Comparison of ENCODE assay signal across 8 cellular contexts in the genomic region with DNA sequence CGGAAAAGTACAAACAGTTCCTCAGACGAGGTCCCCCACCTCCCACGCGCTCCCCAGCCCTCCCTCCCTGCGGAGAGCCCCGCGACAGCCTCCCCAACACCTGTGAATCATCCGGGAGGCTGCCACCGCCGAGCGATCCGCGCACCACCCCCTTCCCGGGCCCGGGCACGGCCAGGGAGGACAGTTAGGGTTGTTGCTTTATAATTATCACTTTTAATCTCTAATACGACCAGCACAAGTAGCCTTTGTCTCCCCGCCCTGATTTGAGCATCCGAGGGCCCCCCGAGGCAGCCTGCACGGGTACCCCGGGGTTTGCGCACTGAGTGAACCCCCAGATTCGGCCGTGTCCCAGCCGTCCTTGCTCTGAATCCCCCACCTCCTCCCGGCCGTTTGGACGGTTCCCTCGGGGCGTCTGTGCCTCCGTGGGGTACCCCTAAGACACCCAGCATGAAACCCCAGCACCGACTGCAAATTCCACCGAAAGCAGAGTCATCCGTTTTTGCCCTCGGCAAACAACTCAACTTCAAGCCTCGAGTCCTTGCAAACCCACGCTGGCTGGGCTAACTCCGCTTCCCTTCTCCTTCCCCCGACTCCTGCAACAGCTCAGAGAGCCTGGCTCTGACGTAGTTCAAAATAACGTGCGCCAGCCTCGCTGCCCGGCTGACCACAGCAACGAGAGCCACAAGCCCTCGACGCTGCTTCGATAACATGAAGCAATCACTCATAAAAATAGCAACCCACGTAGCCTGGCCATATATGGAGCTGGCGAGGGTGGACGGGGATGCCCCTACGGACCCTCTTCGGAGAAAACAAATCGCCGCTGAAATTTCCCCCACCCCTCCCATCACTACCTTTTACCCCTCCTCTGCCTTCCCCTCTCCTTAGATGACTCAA. TPM values are rescaled to one million over a fixed set of nuclear protein-coding genes. Genes with fewer than 3 reads are reported as not detected.
A peak's percentile ranks its signal among the peaks of the same experiment; 100 is the strongest.
DNase-seq lines count a peak whose midpoint lies in the region; ATAC-seq, FAIRE-seq and TF ChIP-seq lines count a peak whose summit lies in the region.

No MANE protein-coding gene starts in this region.

- no peak for TF ChIP-seq CTCF in D721Med (IDR thresholded peaks at IDR 0.05; ENCODE audit: insufficient read depth, missing control alignments)

- ATAC-seq in GM21786 (IDR thresholded peaks at IDR 0.05; ENCODE audit: unreplicated experiment) (no peak), HG02610 (IDR thresholded peaks at IDR 0.05; ENCODE audit: unreplicated experiment) (no peak)

- FAIRE-seq in D721Med (lab: Jason Lieb, UNC) = no peak

- in situ Hi-C loops in G401 (cut with HindIII; ENCODE audit: low sequenced_read_pairs) = no loop called here

- DNase-seq in G401 (ENCODE audit: low spot score) (peak; percentile 90), NCI-H2171 (lab: John Stamatoyannopoulos, UW) (peak; percentile 44), amniotic epithelial cell (ENCODE audit: low read depth) (peak; percentile 99), hypothalamus (lab: John Stamatoyannopoulos, UW) (peak in 49 of 51 donors; percentile 12 to 89 (median 66)), putamen (ENCODE audit: low spot score) (peak; percentile 70), D721Med (ENCODE audit: insufficient read length, low spot score) (no peak)

RNA-seq across cellular contexts. Expression of a gene that starts 0.9 kb away (rescaled TPM):
- total RNA-seq in G401 (2014; rRNA removed; shearing (Covaris generic)) = not detected in 2 replicates
